In the genomic region with DNA sequence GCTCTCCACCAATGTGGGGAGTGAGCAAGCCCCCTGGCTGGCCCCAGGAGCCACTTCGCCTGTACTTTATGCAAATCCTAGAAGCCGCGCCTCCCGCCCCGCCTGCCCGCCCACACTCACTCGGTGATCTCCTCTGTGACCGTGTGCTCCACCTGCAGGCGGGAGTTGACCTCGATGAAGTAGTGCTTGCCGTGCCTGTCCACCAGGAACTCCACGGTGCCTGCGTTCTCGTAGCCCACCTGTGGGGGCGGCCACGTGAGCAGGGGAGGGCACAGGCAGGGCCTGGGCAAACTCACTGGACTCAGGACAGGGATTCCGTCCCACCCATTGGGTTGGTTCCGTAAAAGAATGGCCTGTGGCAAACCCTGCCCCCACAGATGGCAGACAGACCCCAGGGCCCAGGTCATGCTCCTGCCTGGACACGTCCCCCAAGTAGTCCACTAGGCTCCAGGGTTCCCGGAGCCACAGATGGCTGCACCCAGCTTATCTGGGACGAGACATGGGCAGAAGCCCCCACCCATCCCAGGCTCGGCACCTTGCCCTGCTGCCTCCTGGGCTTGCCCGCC, we compare ENCODE assay signal across 8 cellular contexts. TPM values are rescaled to one million over a fixed set of nuclear protein-coding genes. Genes with fewer than 3 reads are reported as not detected.
DNase-seq lines count a peak whose midpoint lies in the region; ATAC-seq and TF ChIP-seq lines count a peak whose summit lies in the region.

No MANE protein-coding gene starts in this region.

- no peak overlapping the region for H3K4me3 Mint-ChIP-seq in endodermal cell

- H3K36me3 Mint-ChIP-seq in endodermal cell (ENCODE audit: low read depth), result no peaks in the 10 kb centered on the region

- H3K36me3 ChIP-seq in BE2C (peaks cover 20% of the 10 kb centered on the region), endodermal cell (ENCODE audit: control insufficient read depth, insufficient read depth, low read length) (no peaks in the 10 kb centered on the region), SJCRH30 (no peaks in the 10 kb centered on the region)

- H3K27ac ChIP-seq in endodermal cell (ENCODE audit: low read depth, low read length) (no peak overlapping the region), SJCRH30 (no peak overlapping the region)

- H3K4me3 ChIP-seq in BE2C (ENCODE audit: low read depth, low read length) (no peak overlapping the region), endodermal cell (ENCODE audit: low read length) (no peak overlapping the region), SJCRH30 (no peak overlapping the region)
- no peak overlapping the region for H3K4me3 ChIP-seq in Jurkat, Clone E6-1 (ENCODE audit: low read length)

- H3K27me3 Mint-ChIP-seq in endodermal cell (ENCODE audit: insufficient read depth), result no peaks in the 10 kb centered on the region

- H3K9me3 ChIP-seq in BE2C, result no peaks in the 10 kb centered on the region
- H3K9me3 ChIP-seq in endodermal cell (ENCODE audit: control insufficient read depth, low read length), result no peaks in the 10 kb centered on the region
- no peaks in the 10 kb centered on the region for H3K9me3 ChIP-seq in SJCRH30 (replicated peaks)

- peak; percentile 88 for ATAC-seq in GM19467 (IDR thresholded peaks at IDR 0.05; ENCODE audit: unreplicated experiment)

- no peaks in the 10 kb centered on the region for H3K4me1 ChIP-seq in BE2C
- no peaks in the 10 kb centered on the region for H3K4me1 ChIP-seq in endodermal cell (ENCODE audit: control insufficient read depth, insufficient read depth, low read length)
- H3K4me1 ChIP-seq in SJCRH30, result peaks cover 20% of the 10 kb centered on the region

- no peak overlapping the region for H3K9ac ChIP-seq in endodermal cell (ENCODE audit: extremely low read depth, low read length, poor library complexity, severe bottlenecking)

- TF ChIP-seq CTCF in BE2C (IDR thresholded peaks at IDR 0.05; ENCODE audit: low read depth, low read length) (peak; percentile 19; the same call in 1 of the 2 replicates), endodermal cell (conservative IDR thresholded peaks at IDR 0.05) (peak; percentile 85)

- no peak overlapping the region for H3K27ac Mint-ChIP-seq in endodermal cell

- DNase-seq in BE2C, result peak; percentile 50
- DNase-seq in Jurkat, Clone E6-1 (ENCODE audit: low read depth, low spot score), result peak; percentile 63
- peak; percentile 91 for DNase-seq in activated CD4-positive, alpha-beta T cell treated with anti-CD3 and anti-CD28 coated beads for 48 hours
- DNase-seq in endodermal cell, result peak; percentile 95
- peak; percentile 77 to 81 for DNase-seq in stimulated activated CD4-positive, alpha-beta T cell treated with anti-CD3 and anti-CD28 coated beads, Interleukin-15, amount 100 ng/mL, for 48 hours (ENCODE audit: low read depth in 2 of 2)
- no peak for DNase-seq in SJCRH30
- no peak for DNase-seq in MV-4-11 (lab: John Stamatoyannopoulos, UW)

- H3K9me3 Mint-ChIP-seq in endodermal cell, result no peaks in the 10 kb centered on the region

- H3K4me1 Mint-ChIP-seq in endodermal cell, result no peaks in the 10 kb centered on the region

- WGBS in endodermal cell (ENCODE audit: insufficient coverage in 1 of 2, insufficient read length in 1 of 2), 2 experiments, result 44 to 51% methylated on average over 19 to 23 of the region's 23 CpGs

- H3K27me3 ChIP-seq in BE2C (no peaks in the 10 kb centered on the region), endodermal cell (ENCODE audit: control insufficient read depth, insufficient read depth, low read length, poor library complexity, severe bottlenecking) (no peaks in the 10 kb centered on the region), SJCRH30 (no peaks in the 10 kb centered on the region)

RNA-seq across cellular contexts. Expression of gene LRFN4, which starts 11.9 kb away (rescaled TPM):
- 87.3 TPM for polyA plus RNA-seq in BE2C (2012; ENCODE audit: insufficient read depth, insufficient read length, low read depth)
- polyA plus RNA-seq in Jurkat, Clone E6-1 (2012; ENCODE audit: insufficient read depth, insufficient read length), result 28.2 TPM
- 10 to 100 TPM; 23.2 to 26.2 TPM for total RNA-seq in endodermal cell
- polyA plus RNA-seq in endodermal cell (2013, experiment 1 of 2), result 27.8 TPM
- polyA plus RNA-seq in endodermal cell (2013, experiment 2 of 2), result 24.3 TPM
- 15.6 and 15.9 TPM in 2 replicates for total RNA-seq in SJCRH30 (2014; rRNA removed; shearing (Covaris generic))

RNA-seq across cellular contexts. Expression of gene RCE1, which starts 25.6 kb away (rescaled TPM):
- polyA plus RNA-seq in BE2C (2012; ENCODE audit: insufficient read depth, insufficient read length, low read depth), result 89.7 TPM
- polyA plus RNA-seq in Jurkat, Clone E6-1 (2012; ENCODE audit: insufficient read depth, insufficient read length), result 35.1 TPM
- total RNA-seq in endodermal cell, result 10 to 100 TPM; 34.5 to 37.5 TPM
- 21.4 TPM for polyA plus RNA-seq in endodermal cell (2013, experiment 1 of 2)
- polyA plus RNA-seq in endodermal cell (2013, experiment 2 of 2), result 21.2 TPM
- total RNA-seq in SJCRH30 (2014; rRNA removed; shearing (Covaris generic)), result 20.3 and 20.6 TPM in 2 replicates

Comparison
In these comparisons a context has a peak if more than half of its experiments do, and no peak if none do; other contexts are left out.
1. DNase-seq: peak in BE2C (single experiment), Jurkat, Clone E6-1 (single experiment), activated CD4-positive, alpha-beta T cell treated with anti-CD3 and anti-CD28 coated beads for 48 hours (single experiment), endodermal cell (single experiment) and stimulated activated CD4-positive, alpha-beta T cell treated with anti-CD3 and anti-CD28 coated beads, Interleukin-15, amount 100 ng/mL, for 48 hours (2 of 2); none in SJCRH30 (0 of 2) and MV-4-11 (single experiment).